In the genomic region with DNA sequence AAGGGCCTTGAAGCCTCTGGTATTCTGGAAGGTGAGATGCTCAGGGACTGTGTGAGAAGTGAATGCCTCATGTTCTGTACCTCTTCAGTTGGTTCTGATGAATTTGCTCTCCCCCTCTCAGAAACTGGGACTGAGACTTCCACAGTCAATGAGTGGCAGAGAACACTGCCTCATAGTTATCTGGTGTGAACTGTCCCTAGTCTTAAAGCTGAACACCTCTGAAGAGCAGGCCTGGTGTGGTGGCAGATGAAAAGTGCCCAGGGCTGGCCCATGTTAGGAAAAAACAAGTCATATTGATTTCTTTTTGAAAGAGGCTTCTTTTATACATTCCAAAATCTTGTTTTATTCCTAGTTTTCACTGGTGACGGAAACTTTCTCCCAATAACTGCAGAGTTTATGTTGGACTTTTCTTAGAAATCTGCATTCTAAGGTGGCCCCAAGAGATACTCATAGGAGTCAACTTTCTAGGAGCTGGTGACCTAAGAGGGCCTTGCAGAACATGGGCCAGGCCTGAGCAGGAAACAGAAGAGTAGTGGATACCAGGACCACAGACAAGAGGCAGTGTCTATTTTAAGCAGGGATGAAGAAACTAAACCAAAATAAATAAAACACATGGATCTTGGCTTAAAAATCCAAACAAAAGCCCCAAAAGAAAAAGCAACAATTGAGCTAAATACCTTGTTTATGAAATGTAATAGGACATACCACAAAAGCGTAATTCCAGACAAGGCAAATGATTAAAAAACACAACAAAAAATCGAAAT, we compare ENCODE assay signal across 1 cellular context.
TF ChIP-seq lines count a peak whose summit lies in the region.

No MANE protein-coding gene starts in this region.

TF ChIP-seq in GM12878, 131 proteins besides CTCF, POLR2A, EP300 and RAD21:
- TF ChIP-seq, protein P1, sequence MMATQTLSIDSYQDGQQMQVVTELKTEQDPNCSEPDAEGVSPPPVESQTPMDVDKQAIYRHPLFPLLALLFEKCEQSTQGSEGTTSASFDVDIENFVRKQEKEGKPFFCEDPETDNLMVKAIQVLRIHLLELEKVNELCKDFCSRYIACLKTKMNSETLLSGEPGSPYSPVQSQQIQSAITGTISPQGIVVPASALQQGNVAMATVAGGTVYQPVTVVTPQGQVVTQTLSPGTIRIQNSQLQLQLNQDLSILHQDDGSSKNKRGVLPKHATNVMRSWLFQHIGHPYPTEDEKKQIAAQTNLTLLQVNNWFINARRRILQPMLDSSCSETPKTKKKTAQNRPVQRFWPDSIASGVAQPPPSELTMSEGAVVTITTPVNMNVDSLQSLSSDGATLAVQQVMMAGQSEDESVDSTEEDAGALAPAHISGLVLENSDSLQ (IDR thresholded peaks at IDR 0.05) = 0 out of 2 replicates have a peak, but pooled peaks have one; percentile 16
- TF ChIP-seq SMAD1 (IDR thresholded peaks at IDR 0.05; ENCODE audit: low read depth, partially characterized antibody) = no peak
- no peak for TF ChIP-seq POLR2AphosphoS5 (IDR thresholded peaks at IDR 0.05; ENCODE audit: low read length)
- no peak for TF ChIP-seq BHLHE40 (IDR thresholded peaks at IDR 0.05; ENCODE audit: borderline replicate concordance in 1 of 2, low read depth in 2 of 2, low read length in 1 of 2)
- TF ChIP-seq, protein P2, sequence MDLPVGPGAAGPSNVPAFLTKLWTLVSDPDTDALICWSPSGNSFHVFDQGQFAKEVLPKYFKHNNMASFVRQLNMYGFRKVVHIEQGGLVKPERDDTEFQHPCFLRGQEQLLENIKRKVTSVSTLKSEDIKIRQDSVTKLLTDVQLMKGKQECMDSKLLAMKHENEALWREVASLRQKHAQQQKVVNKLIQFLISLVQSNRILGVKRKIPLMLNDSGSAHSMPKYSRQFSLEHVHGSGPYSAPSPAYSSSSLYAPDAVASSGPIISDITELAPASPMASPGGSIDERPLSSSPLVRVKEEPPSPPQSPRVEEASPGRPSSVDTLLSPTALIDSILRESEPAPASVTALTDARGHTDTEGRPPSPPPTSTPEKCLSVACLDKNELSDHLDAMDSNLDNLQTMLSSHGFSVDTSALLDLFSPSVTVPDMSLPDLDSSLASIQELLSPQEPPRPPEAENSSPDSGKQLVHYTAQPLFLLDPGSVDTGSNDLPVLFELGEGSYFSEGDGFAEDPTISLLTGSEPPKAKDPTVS (IDR thresholded peaks at IDR 0.05; ENCODE audit: low read depth, low read length) = no peak
- no peak for TF ChIP-seq NFXL1 (IDR thresholded peaks at IDR 0.05; ENCODE audit: borderline replicate concordance)
- no peak for TF ChIP-seq CEBPB (IDR thresholded peaks at IDR 0.05; ENCODE audit: borderline replicate concordance in 1 of 2, low read depth in 2 of 2, low read length in 2 of 2)
- TF ChIP-seq PML (IDR thresholded peaks at IDR 0.05; ENCODE audit: low read length) = no peak
TF ChIP-seq in GM12878: peak in this region for 1.
